In genomic region chr10:19333631-19334030, GRCh38 we compare ENCODE assay signal across 29 cellular contexts.
"Had no signal": no experiment of that assay in that cellular context is flagged by ENCODE, and none has a peak within 500 bp of the region (broad histone marks: within the 10 kb centered on the region; RNA-seq: fewer than 3 reads in every experiment).

No MANE protein-coding gene starts in this region.

- H3K36me3 ChIP-seq: left lung, lower lobe of right lung, neutrophil, ovary, right atrium auricular region, right lobe of liver, transverse colon, upper lobe of left lung, vagina had no signal

- H3K27me3 ChIP-seq: left lung, neutrophil, ovary, right atrium auricular region, right lobe of liver, transverse colon, upper lobe of left lung, vagina had no signal

- FAIRE-seq: islet of Langerhans, kidney had no signal

- DNase-seq: hypothalamus; immature natural killer cell; kidney; left colon; left lung; lower lobe of right lung; mammary epithelial cell; mesenchymal stem cell; naive thymus-derived CD8-positive, alpha-beta T cell; ovary; right lobe of liver; stimulated activated CD4-positive, alpha-beta T cell treated with anti-CD3 and anti-CD28 coated beads, Interleukin-1b, Interleukin-23, amount 100 ng/mL, for 48 hours; stimulated activated CD4-positive, alpha-beta T cell treated with anti-CD3 and anti-CD28 coated beads, Interleukin-2, amount 100 ng/mL, for 48 hours; stimulated activated CD4-positive, alpha-beta T cell treated with anti-CD3 and anti-CD28 coated beads, Interleukin-4, amount 100 ng/mL, for 4 hours; stimulated activated CD8-positive, alpha-beta memory T cell treated with anti-CD3 and anti-CD28 coated beads, Interleukin-4, amount 100 ng/mL, for 48 hours; stimulated activated naive CD4-positive, alpha-beta T cell treated with Interleukin-2 at 50 U/mL for 16 hours; stimulated activated naive CD8-positive, alpha-beta T cell treated with anti-CD3 and anti-CD28 coated beads, Interleukin-15, amount 100 ng/mL, for 72 hours; substantia nigra; transverse colon; upper lobe of left lung had no signal

- H3K9me3 Mint-ChIP-seq: nephron, neural crest cell had no signal

- H3K27ac ChIP-seq: left lung, lower lobe of right lung, neutrophil, ovary, right atrium auricular region, right lobe of liver, transverse colon, upper lobe of left lung, vagina had no signal

- H3K27me3 Mint-ChIP-seq: naive thymus-derived CD8-positive, alpha-beta T cell; progenitor cell of endocrine pancreas; stimulated activated memory B cell treated with anti-CD40 and anti-IgM and Interleukin-4, amounts not matched to agents 10 μg/mL and 1 μg/mL and 100 μg/mL, for 72 hours; stimulated activated naive CD8-positive, alpha-beta T cell treated with anti-CD3 and anti-CD28 coated beads, Interleukin-15, amount 100 ng/mL, for 72 hours had no signal

- H3K4me3 ChIP-seq: left lung, lower lobe of right lung, ovary, right atrium auricular region, right lobe of liver, smooth muscle cell, transverse colon, upper lobe of left lung, vagina had no signal

- H3K4me1 ChIP-seq: left lung, lower lobe of right lung, right atrium auricular region, right lobe of liver, transverse colon, upper lobe of left lung, vagina had no signal

- H3K4me2 ChIP-seq: smooth muscle cell had no signal

- H3K4me3 Mint-ChIP-seq: immature natural killer cell; naive thymus-derived CD8-positive, alpha-beta T cell; nephron; neural crest cell; stimulated activated memory B cell treated with anti-CD40 and anti-IgM and Interleukin-4, amounts not matched to agents 10 μg/mL and 1 μg/mL and 100 μg/mL, for 72 hours; stimulated activated naive CD8-positive, alpha-beta T cell treated with anti-CD3 and anti-CD28 coated beads, Interleukin-15, amount 100 ng/mL, for 72 hours had no signal

- ATAC-seq: left colon; left lung; lower lobe of right lung; naive thymus-derived CD8-positive, alpha-beta T cell; right lobe of liver; stimulated activated memory B cell treated with anti-CD40 and anti-IgM and Interleukin-4, amounts not matched to agents 10 μg/mL and 1 μg/mL and 100 μg/mL, for 72 hours; stimulated activated naive CD8-positive, alpha-beta T cell treated with anti-CD3 and anti-CD28 coated beads, Interleukin-15, amount 100 ng/mL, for 72 hours had no signal

- H3K9me3 ChIP-seq: left lung, lower lobe of right lung, neutrophil, ovary, right atrium auricular region, right lobe of liver, transverse colon, upper lobe of left lung, vagina had no signal

- H3K4me1 Mint-ChIP-seq: immature natural killer cell; naive thymus-derived CD8-positive, alpha-beta T cell; nephron; neural crest cell; stimulated activated memory B cell treated with anti-CD40 and anti-IgM and Interleukin-4, amounts not matched to agents 10 μg/mL and 1 μg/mL and 100 μg/mL, for 72 hours; stimulated activated naive CD8-positive, alpha-beta T cell treated with anti-CD3 and anti-CD28 coated beads, Interleukin-15, amount 100 ng/mL, for 72 hours had no signal

- H3K27ac Mint-ChIP-seq: immature natural killer cell; naive thymus-derived CD8-positive, alpha-beta T cell; nephron; progenitor cell of endocrine pancreas; stimulated activated memory B cell treated with anti-CD40 and anti-IgM and Interleukin-4, amounts not matched to agents 10 μg/mL and 1 μg/mL and 100 μg/mL, for 72 hours; stimulated activated naive CD8-positive, alpha-beta T cell treated with anti-CD3 and anti-CD28 coated beads, Interleukin-15, amount 100 ng/mL, for 72 hours had no signal

- H3K36me3 Mint-ChIP-seq: immature natural killer cell; naive thymus-derived CD8-positive, alpha-beta T cell; stimulated activated memory B cell treated with anti-CD40 and anti-IgM and Interleukin-4, amounts not matched to agents 10 μg/mL and 1 μg/mL and 100 μg/mL, for 72 hours had no signal
